In genomic region chr7:43508434-43508833, GRCh38 we compare ENCODE assay signal across 21 cellular contexts.
DNase-seq lines count a peak whose midpoint lies in the region; ATAC-seq and TF ChIP-seq lines count a peak whose summit lies in the region.
"Had no signal": no experiment of that assay in that cellular context is flagged by ENCODE, and none has a peak within 500 bp of the region (broad histone marks: within the 10 kb centered on the region; RNA-seq: fewer than 3 reads in every experiment).

No MANE protein-coding gene starts in this region.

- H3K9me3 ChIP-seq in KOPT-K1 (ENCODE audit: insufficient read depth, low read length, poor library complexity, severe bottlenecking) = no peaks in the 10 kb centered on the region
- H3K9me3 ChIP-seq: BE2C had no signal

- no peak for TF ChIP-seq CTCF in AG09319 (IDR thresholded peaks at IDR 0.05; ENCODE audit: low read depth, low read length)

- ATAC-seq in activated CD4-positive, alpha-beta T cell treated with anti-CD3 and anti-CD28 coated beads for 36 hours = no peak
- ATAC-seq: GM23338, HCT116 had no signal

- CTCF ChIA-PET in activated CD4-positive, alpha-beta T cell treated with anti-CD3 and anti-CD28 coated beads for 36 hours (lab: Charles Lee) = interaction anchor here (1.2 kb wide), 1 partner anchor 179 kb away, joined by 3 read pairs; no protein-coding TSS in a partner anchor

- DNase-seq in AG09319 (ENCODE audit: extremely low read depth, low read depth) (peak; percentile 45), SW480 (ENCODE audit: low spot score) (peak; percentile 83), foreskin melanocyte (peak; percentile 4), COLO668 (lab: John Stamatoyannopoulos, UW; ENCODE audit: unreplicated experiment) (no peak), mesenteric fat pad (ENCODE audit: low spot score) (no peak)
- no peak for DNase-seq in activated CD4-positive, alpha-beta T cell treated with anti-CD3 and anti-CD28 coated beads for 36 hours
- DNase-seq: AML-193; BE2C; Calu3; CD4-positive, alpha-beta T cell; CD8-positive, alpha-beta memory T cell; COR-L47; DMS53; DMS79 treated with DMSO at 0.1 percent for 48 hours; H9 had no signal

- no peak overlapping the region for H3K4me3 Mint-ChIP-seq in activated CD4-positive, alpha-beta T cell treated with anti-CD3 and anti-CD28 coated beads for 36 hours
- H3K4me3 Mint-ChIP-seq: CD14-positive monocyte; CD4-positive, alpha-beta T cell; CD8-positive, alpha-beta memory T cell; GM23338; H9 had no signal

- H3K36me3 Mint-ChIP-seq in activated CD4-positive, alpha-beta T cell treated with anti-CD3 and anti-CD28 coated beads for 36 hours (ENCODE audit: low read depth) = no peaks in the 10 kb centered on the region
- H3K36me3 Mint-ChIP-seq: CD14-positive monocyte; CD8-positive, alpha-beta memory T cell had no signal

- no peaks in the 10 kb centered on the region for H3K36me3 ChIP-seq in KOPT-K1 (ENCODE audit: insufficient read depth, low read length)
- H3K36me3 ChIP-seq: BE2C had no signal

- no peaks in the 10 kb centered on the region for H3K9me3 Mint-ChIP-seq in activated CD4-positive, alpha-beta T cell treated with anti-CD3 and anti-CD28 coated beads for 36 hours (ENCODE audit: low read depth)
- H3K9me3 Mint-ChIP-seq: CD4-positive, alpha-beta T cell; CD8-positive, alpha-beta memory T cell; GM23338; H9 had no signal

- intact Hi-C loops in activated CD4-positive, alpha-beta T cell treated with anti-CD3 and anti-CD28 coated beads for 36 hours (cut with DNase I, micrococcal nuclease) = no loop called here

- POLR2A ChIA-PET in activated CD4-positive, alpha-beta T cell treated with anti-CD3 and anti-CD28 coated beads for 36 hours (lab: Charles Lee) = interaction anchor here (0.5 kb wide), 1 partner anchor 260 kb away, joined by 4 read pairs; no protein-coding TSS in a partner anchor

- peaks cover 5% of the 10 kb centered on the region for H3K4me1 Mint-ChIP-seq in activated CD4-positive, alpha-beta T cell treated with anti-CD3 and anti-CD28 coated beads for 36 hours

- peak overlapping the region; percentile 19 for H3K27ac ChIP-seq in KOPT-K1 (ENCODE audit: low read depth, low read length, poor library complexity, severe bottlenecking)
- H3K27ac ChIP-seq: 22Rv1; BLaER1 treated with 17β-estradiol and CSF1 and Interleukin-3, amounts not matched to agents 10 nM and 100 nM had no signal

- peaks cover 3% of the 10 kb centered on the region for H3K27me3 Mint-ChIP-seq in activated CD4-positive, alpha-beta T cell treated with anti-CD3 and anti-CD28 coated beads for 36 hours

- H3K27ac Mint-ChIP-seq in activated CD4-positive, alpha-beta T cell treated with anti-CD3 and anti-CD28 coated beads for 36 hours = no peak overlapping the region
- H3K27ac Mint-ChIP-seq: CD14-positive monocyte; CD4-positive, alpha-beta T cell; CD8-positive, alpha-beta memory T cell; GM23338; H9 had no signal

Comparison
In these comparisons a context has a peak if more than half of its experiments do, and no peak if none do; other contexts are left out.
1. DNase-seq: peak in AG09319 (single experiment), SW480 (single experiment) and foreskin melanocyte (single experiment); none in activated CD4-positive, alpha-beta T cell treated with anti-CD3 and anti-CD28 coated beads for 36 hours (single experiment), COLO668 (single experiment) and mesenteric fat pad (single experiment).